In genomic region chr2:240731327-240731626, GRCh38 we compare ENCODE assay signal across 1 cellular context.
TF ChIP-seq lines count a peak whose summit lies in the region.

No MANE protein-coding gene starts in this region.

TF ChIP-seq in GM23338, 12 proteins besides CTCF, POLR2A, EP300 and RAD21 (continued from another document):
- TF ChIP-seq ZNF462 (CRISPR knock-in tag; IDR thresholded peaks at IDR 0.05) (no peak), REST (IDR thresholded peaks at IDR 0.05; ENCODE audit: unreplicated experiment) (no peak), ZNF114 (CRISPR knock-in tag; IDR thresholded peaks at IDR 0.05) (no peak), EZH2 (IDR thresholded peaks at IDR 0.05; ENCODE audit: low read depth, unreplicated experiment) (no peak)
